1 cellular context compared by ENCODE assay signal in genomic region chr12:79121486-79121885, GRCh38.
TF ChIP-seq lines count a peak whose summit lies in the region.

No MANE protein-coding gene starts in this region.

TF ChIP-seq in WTC11, 78 proteins besides CTCF, POLR2A, EP300 and RAD21 (continued from another document):
- TF ChIP-seq ZNF281 (CRISPR knock-in tag; IDR thresholded peaks at IDR 0.05) (no peak), RORB (CRISPR knock-in tag; IDR thresholded peaks at IDR 0.05) (no peak), CDX4 (CRISPR knock-in tag; IDR thresholded peaks at IDR 0.05; ENCODE audit: borderline replicate concordance) (no peak), ELF4 (CRISPR knock-in tag; IDR thresholded peaks at IDR 0.05; ENCODE audit: low read depth) (no peak), FOXJ3 (CRISPR knock-in tag; IDR thresholded peaks at IDR 0.05; ENCODE audit: borderline replicate concordance) (no peak), ZBTB21 (CRISPR knock-in tag; IDR thresholded peaks at IDR 0.05; ENCODE audit: borderline replicate concordance) (no peak), ATF6 (CRISPR knock-in tag; IDR thresholded peaks at IDR 0.05) (no peak), PREB (CRISPR knock-in tag; IDR thresholded peaks at IDR 0.05; ENCODE audit: borderline replicate concordance) (no peak)
